In genomic region chr1:74822851-74823443, GRCh38 we compare ENCODE assay signal across 22 cellular contexts.
DNase-seq lines count a peak whose midpoint lies in the region; ATAC-seq and TF ChIP-seq lines count a peak whose summit lies in the region.
"Had no signal": no experiment of that assay in that cellular context is flagged by ENCODE, and none has a peak within 500 bp of the region (broad histone marks: within the 10 kb centered on the region; RNA-seq: fewer than 3 reads in every experiment).

No MANE protein-coding gene starts in this region.

- ATAC-seq in HG02642 (IDR thresholded peaks at IDR 0.05; ENCODE audit: poor library complexity, unreplicated experiment) (no peak), HG03025 (IDR thresholded peaks at IDR 0.05; ENCODE audit: low FRiP score, unreplicated experiment) (no peak)
- ATAC-seq: GM12878, T-cell had no signal

- DNase-seq in HCEC 1CT: peak; percentile 36
- DNase-seq in astrocyte of the spinal cord (ENCODE audit: low read depth, low spot score): peak; percentile 5
- DNase-seq in fibroblast of peridontal ligament (ENCODE audit: extremely low read depth): peak; percentile 89
- DNase-seq in GDM1 (lab: John Stamatoyannopoulos, UW): no peak
- DNase-seq in HEK293T (ENCODE audit: extremely low spot score): no peak
- DNase-seq: CD4-positive, alpha-beta T cell; GOT3; KG1; MM.1S; NCI-H2029; NCI-H446; NCI-H524 treated with DMSO at 0.1 percent for 48 hours; NCI-H774; NK-92 treated with Interleukin-12 subunit alpha and Interleukin-12 subunit beta, amount 100 ng/mL, for 24 hours; Right ventricle myocardium superior; RPMI8226; T-cell had no signal

- no peak overlapping the region for H3K4me3 ChIP-seq in astrocyte of the spinal cord (ENCODE audit: low read depth, low read length)
- H3K4me3 ChIP-seq: BLaER1, GM12878, SJSA1 had no signal

- in situ Hi-C loops in astrocyte of the spinal cord (cut with HindIII; ENCODE audit: low sequenced_read_pairs): no loop called here

- CTCF ChIA-PET in HEK293T (lab: Yijun Ruan, JAX): no interaction called here

- no peak for TF ChIP-seq CTCF in astrocyte of the spinal cord (IDR thresholded peaks at IDR 0.05; ENCODE audit: low read depth, low read length)

- POLR2A ChIA-PET in HEK293T (lab: Yijun Ruan, JAX): no interaction called here

TF ChIP-seq in HEK293T, 16 proteins besides CTCF, POLR2A, EP300 and RAD21:
- TF ChIP-seq CTBP1 (IDR thresholded peaks at IDR 0.05; ENCODE audit: borderline replicate concordance) (no peak), NFRKB (IDR thresholded peaks at IDR 0.05) (no peak), TARDBP (IDR thresholded peaks at IDR 0.05) (no peak), PKNOX1 (IDR thresholded peaks at IDR 0.05) (no peak), SUZ12 (IDR thresholded peaks at IDR 0.05) (no peak), L3MBTL2 (conservative IDR thresholded peaks at IDR 0.05) (no peak)

Comparison
In these comparisons a context has a peak if more than half of its experiments do, and no peak if none do; other contexts are left out.
1. DNase-seq: peak in HCEC 1CT (single experiment), astrocyte of the spinal cord (single experiment) and fibroblast of peridontal ligament (single experiment); none in GDM1 (single experiment) and HEK293T (single experiment).